13 cellular contexts compared by ENCODE assay signal in genomic region chr12:119673634-119674033, GRCh38. TPM values are rescaled to one million over a fixed set of nuclear protein-coding genes. Genes with fewer than 3 reads are reported as not detected.
A peak's percentile ranks its signal among the peaks of the same experiment; 100 is the strongest.
DNase-seq lines count a peak whose midpoint lies in the region; ATAC-seq and TF ChIP-seq lines count a peak whose summit lies in the region.
"Had no signal": no experiment of that assay in that cellular context is flagged by ENCODE, and none has a peak within 500 bp of the region (broad histone marks: within the 10 kb centered on the region; RNA-seq: fewer than 3 reads in every experiment).

No MANE protein-coding gene starts in this region.

- peak overlapping the region in 7 of 8 donors; percentile 22 to 93 (median 83) for H3K27ac Mint-ChIP-seq in CD8-positive, alpha-beta memory T cell
- peak overlapping the region; percentile 96 for H3K27ac Mint-ChIP-seq in activated CD8-positive, alpha-beta T cell treated with anti-CD3 and anti-CD28 coated beads for 36 hours
- H3K27ac Mint-ChIP-seq in CD14-positive monocyte: peak overlapping the region in 1 of 7 donors; percentile 80

- H3K27ac ChIP-seq in CD8-positive, alpha-beta memory T cell (ENCODE audit: low read depth, low read length): no peak overlapping the region
- no peak overlapping the region for H3K27ac ChIP-seq in tibial artery
- H3K27ac ChIP-seq: pancreas had no signal

- H3K4me3 ChIP-seq in CD8-positive, alpha-beta memory T cell (ENCODE audit: low read length): no peak overlapping the region
- no peak overlapping the region for H3K4me3 ChIP-seq in tibial artery
- H3K4me3 ChIP-seq: pancreas had no signal

- H3K27me3 Mint-ChIP-seq in CD8-positive, alpha-beta memory T cell: no peaks in the 10 kb centered on the region
- H3K27me3 Mint-ChIP-seq in activated CD8-positive, alpha-beta T cell treated with anti-CD3 and anti-CD28 coated beads for 36 hours: no peaks in the 10 kb centered on the region
- H3K27me3 Mint-ChIP-seq in CD14-positive monocyte (ENCODE audit: low read depth in 3 of 3): no peaks in the 10 kb centered on the region

- H3K4me1 ChIP-seq in CD8-positive, alpha-beta memory T cell (ENCODE audit: insufficient read depth, low read length): peaks cover 11% of the 10 kb centered on the region
- H3K4me1 ChIP-seq in tibial artery: peaks cover 0 to 17% (median 8%) of the 10 kb centered on the region in 4 donors

- peaks cover 5 to 88% (median 18%) of the 10 kb centered on the region in 3 donors for H3K36me3 Mint-ChIP-seq in CD8-positive, alpha-beta memory T cell
- H3K36me3 Mint-ChIP-seq in activated CD8-positive, alpha-beta T cell treated with anti-CD3 and anti-CD28 coated beads for 36 hours (ENCODE audit: low read depth): peaks cover 83% of the 10 kb centered on the region
- H3K36me3 Mint-ChIP-seq in CD14-positive monocyte: peaks cover 82 to 85% of the 10 kb centered on the region in 2 donors

- POLR2A ChIA-PET in CD8-positive, alpha-beta memory T cell (lab: Charles Lee): no interaction called here
- POLR2A ChIA-PET in activated CD8-positive, alpha-beta T cell treated with anti-CD3 and anti-CD28 coated beads for 36 hours (lab: Charles Lee): interaction anchor here (0.6 kb wide), 1 partner anchor 24 kb away, joined by 3 read pairs; no protein-coding TSS in a partner anchor

- intact Hi-C loops in activated CD8-positive, alpha-beta T cell treated with anti-CD3 and anti-CD28 coated beads for 36 hours (cut with micrococcal nuclease): no loop called here
- intact Hi-C loops in left cardiac atrium (cut with DNase I) (no loop called here), tibial artery (cut with DNase I; ENCODE audit: low total_unique reads) (no loop called here), CD14-positive monocyte (cut with micrococcal nuclease) (loop anchor here in 1 of 2 donors (10.0 kb wide), 1 partner anchor 201 kb away; the partner anchor contains the start of gene CIT)

- DNase-seq in CD8-positive, alpha-beta memory T cell: no peak
- peak; percentile 44 for DNase-seq in activated CD8-positive, alpha-beta T cell treated with anti-CD3 and anti-CD28 coated beads for 36 hours
- DNase-seq in left cardiac atrium: peak; percentile 39
- DNase-seq in renal cortical epithelial cell (ENCODE audit: low read depth): peak; percentile 84
- DNase-seq in T-helper 9 cell: no peak
- DNase-seq in tibial artery: no peak
- no peak for DNase-seq in CD14-positive monocyte (ENCODE audit: low spot score)
- DNase-seq: activated CD8-positive, alpha-beta memory T cell treated with anti-CD3 and anti-CD28 coated beads, Interleukin-2, amount 50 U/mL, for 4 hours; Caco-2; NCI-H2171; pancreas had no signal

- CTCF ChIA-PET in CD8-positive, alpha-beta memory T cell (lab: Charles Lee): no interaction called here
- CTCF ChIA-PET in activated CD8-positive, alpha-beta T cell treated with anti-CD3 and anti-CD28 coated beads for 36 hours (lab: Charles Lee): interaction anchor here (0.9 to 1.0 kb wide), 2 partner anchors 8 to 24 kb away, joined by 3 read pairs; no protein-coding TSS in a partner anchor

- ATAC-seq in activated CD8-positive, alpha-beta T cell treated with anti-CD3 and anti-CD28 coated beads for 36 hours: peak; percentile 77
- peak; percentile 36 to 39 for ATAC-seq in left cardiac atrium
- no peak for ATAC-seq in HG02852 (IDR thresholded peaks at IDR 0.05; ENCODE audit: unreplicated experiment)
- ATAC-seq: SK-N-SH treated with all-trans-retinoic acid at 6 μM for 48 hours had no signal

- no peak for TF ChIP-seq CTCF in activated CD8-positive, alpha-beta T cell treated with anti-CD3 and anti-CD28 coated beads for 36 hours (IDR thresholded peaks at IDR 0.05)
- TF ChIP-seq CTCF in tibial artery (IDR thresholded peaks at IDR 0.05): no peak
- TF ChIP-seq CTCF in CD14-positive monocyte (IDR thresholded peaks at IDR 0.05): no peak

- H3K4me1 Mint-ChIP-seq in CD8-positive, alpha-beta memory T cell: peaks cover 43 to 50% (median 46%) of the 10 kb centered on the region in 3 donors
- peaks cover 56% of the 10 kb centered on the region for H3K4me1 Mint-ChIP-seq in activated CD8-positive, alpha-beta T cell treated with anti-CD3 and anti-CD28 coated beads for 36 hours (ENCODE audit: low read depth)
- peaks cover 37% of the 10 kb centered on the region for H3K4me1 Mint-ChIP-seq in CD14-positive monocyte

- H3K9me3 ChIP-seq in CD8-positive, alpha-beta memory T cell (ENCODE audit: low read length): no peaks in the 10 kb centered on the region
- H3K9me3 ChIP-seq in tibial artery: no peaks in the 10 kb centered on the region
- H3K9me3 ChIP-seq: Caco-2, pancreas had no signal

- H3K9me3 Mint-ChIP-seq in CD8-positive, alpha-beta memory T cell: no peaks in the 10 kb centered on the region
- H3K9me3 Mint-ChIP-seq in activated CD8-positive, alpha-beta T cell treated with anti-CD3 and anti-CD28 coated beads for 36 hours: no peaks in the 10 kb centered on the region
- no peaks in the 10 kb centered on the region for H3K9me3 Mint-ChIP-seq in CD14-positive monocyte

- no peaks in the 10 kb centered on the region for H3K27me3 ChIP-seq in CD8-positive, alpha-beta memory T cell (ENCODE audit: insufficient read depth, low read length, poor library complexity, severe bottlenecking)
- no peaks in the 10 kb centered on the region for H3K27me3 ChIP-seq in tibial artery
- H3K27me3 ChIP-seq: pancreas had no signal

- peak overlapping the region in 3 of 7 donors; percentile 19 to 48 (median 37) for H3K4me3 Mint-ChIP-seq in CD8-positive, alpha-beta memory T cell
- H3K4me3 Mint-ChIP-seq in activated CD8-positive, alpha-beta T cell treated with anti-CD3 and anti-CD28 coated beads for 36 hours: peak overlapping the region; percentile 49
- H3K4me3 Mint-ChIP-seq in CD14-positive monocyte: no peak overlapping the region

- peaks cover 58% of the 10 kb centered on the region for H3K36me3 ChIP-seq in CD8-positive, alpha-beta memory T cell (ENCODE audit: insufficient read depth, low read length)
- H3K36me3 ChIP-seq in tibial artery: peaks cover 56 to 77% (median 69%) of the 10 kb centered on the region in 3 donors

RNA-seq across cellular contexts. Expression of gene PRKAB1, which starts 5.7 kb away (rescaled TPM):
- total RNA-seq in CD8-positive, alpha-beta memory T cell: 10 to 100 TPM; 27.2 to 30.8 TPM
- 32.0 TPM for polyA plus RNA-seq in CD8-positive, alpha-beta memory T cell
- total RNA-seq in activated CD8-positive, alpha-beta T cell treated with anti-CD3 and anti-CD28 coated beads for 36 hours: 10 to 100 TPM; 21.0 to 24.8 TPM
- total RNA-seq in left cardiac atrium (10 to 100 TPM; 11.9 to 15.4 TPM), renal cortical epithelial cell (21.9 and 52.6 TPM in 2 replicates)
- polyA plus RNA-seq in CD14-positive monocyte: 10 to 100 TPM; 23.0 to 35.9 TPM

Comparison
In these comparisons a context has a peak if more than half of its experiments do, and no peak if none do; other contexts are left out.
1. DNase-seq: peak in activated CD8-positive, alpha-beta T cell treated with anti-CD3 and anti-CD28 coated beads for 36 hours (single experiment), left cardiac atrium (single experiment) and renal cortical epithelial cell (single experiment); none in CD8-positive, alpha-beta memory T cell (0 of 5), T-helper 9 cell (single experiment), tibial artery (0 of 2) and CD14-positive monocyte (single experiment).